ENCODE assay signal across 17 cellular contexts in the genomic region with DNA sequence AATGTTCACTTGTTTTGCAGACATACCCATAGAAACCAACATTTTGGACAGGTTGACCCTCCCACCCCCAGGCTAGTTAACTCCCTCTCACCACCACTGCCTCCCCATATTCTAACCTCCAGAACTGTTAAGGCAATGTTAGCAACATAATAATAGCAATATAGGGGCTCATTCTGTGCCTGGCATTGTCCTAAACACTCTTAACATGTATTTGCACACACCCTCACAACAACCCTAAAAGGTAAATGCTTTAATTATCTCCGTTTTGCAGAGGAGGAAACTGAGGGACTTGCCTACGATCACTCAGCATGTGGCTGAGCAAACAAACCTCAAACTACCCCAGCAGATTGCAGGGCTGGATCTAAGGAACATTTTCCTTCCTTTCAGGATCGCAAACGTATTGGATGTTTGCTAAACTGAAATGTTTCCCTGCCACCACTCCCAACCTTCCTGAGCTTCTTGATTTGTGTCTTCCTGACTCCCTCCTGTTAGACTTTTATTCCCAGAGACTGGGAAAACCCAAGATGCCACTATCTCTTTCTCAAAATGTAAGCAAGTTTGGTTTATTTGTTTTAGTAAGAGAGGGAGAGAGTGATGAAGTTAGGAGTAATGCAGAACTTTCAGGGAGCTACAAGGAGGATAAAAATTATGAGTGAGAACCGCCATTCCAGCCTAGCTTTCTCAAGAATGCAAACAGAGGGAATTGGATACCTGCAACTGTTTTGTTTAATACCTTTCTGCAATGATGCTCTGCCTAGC. TPM values are rescaled to one million over a fixed set of nuclear protein-coding genes. Genes with fewer than 3 reads are reported as not detected.
DNase-seq lines count a peak whose midpoint lies in the region; TF ChIP-seq lines count a peak whose summit lies in the region.
"Had no signal": no experiment of that assay in that cellular context is flagged by ENCODE, and none has a peak within 500 bp of the region (broad histone marks: within the 10 kb centered on the region; RNA-seq: fewer than 3 reads in every experiment).

No MANE protein-coding gene starts in this region.

- no peak overlapping the region for H3K9ac ChIP-seq in neural cell (ENCODE audit: low read length)
- H3K9ac ChIP-seq: BLaER1 had no signal

- peaks cover 18% of the 10 kb centered on the region for H3K36me3 Mint-ChIP-seq in activated naive CD8-positive, alpha-beta T cell treated with anti-CD3 and anti-CD28 coated beads for 36 hours

- DNase-seq in H7 (no peak), NCI-H1417 treated with DMSO at 0.1 percent for 48 hours (lab: John Stamatoyannopoulos, UW) (peak; percentile 62), dorsolateral prefrontal cortex (no peak), NCI-H1694 (lab: John Stamatoyannopoulos, UW) (no peak), mesenteric fat pad (ENCODE audit: low spot score) (no peak)
- no peak for DNase-seq in activated naive CD8-positive, alpha-beta T cell treated with anti-CD3 and anti-CD28 coated beads for 36 hours
- DNase-seq: activated CD4-positive, alpha-beta T cell treated with anti-CD3 and anti-CD28 coated beads, Interleukin-2, amount 10 ng/mL, durations not matched to agents 7 days and 5 days; hippocampal formation; NCI-H345; posterior cingulate gyrus; small intestine had no signal

- no peaks in the 10 kb centered on the region for H3K27me3 ChIP-seq in H7 (ENCODE audit: control insufficient read depth, insufficient read depth, low read length)
- H3K27me3 ChIP-seq in dorsolateral prefrontal cortex: no peaks in the 10 kb centered on the region
- no peaks in the 10 kb centered on the region for H3K27me3 ChIP-seq in neural cell (ENCODE audit: insufficient read depth, low read depth, low read length)
- H3K27me3 ChIP-seq: BLaER1, breast epithelium had no signal

- no peak for TF ChIP-seq EP300 in neural cell (conservative IDR thresholded peaks at IDR 0.05; ENCODE audit: poor library complexity, severe bottlenecking)

- peaks cover 2% of the 10 kb centered on the region for H3K36me3 ChIP-seq in H7 (replicated peaks; ENCODE audit: control insufficient read depth, insufficient read depth, low read length)
- H3K36me3 ChIP-seq in neural cell (ENCODE audit: insufficient read depth, low read length): no peaks in the 10 kb centered on the region
- H3K36me3 ChIP-seq: breast epithelium, thoracic aorta had no signal

- no peaks in the 10 kb centered on the region for H3F3A ChIP-seq in neural cell (ENCODE audit: insufficient read depth, low read length, poor library complexity, severe bottlenecking)

- H3K9me3 ChIP-seq in neural cell (ENCODE audit: low read length): no peaks in the 10 kb centered on the region
- H3K9me3 ChIP-seq: BLaER1, breast epithelium, thoracic aorta had no signal

- H3K27ac Mint-ChIP-seq in activated naive CD8-positive, alpha-beta T cell treated with anti-CD3 and anti-CD28 coated beads for 36 hours: no peak overlapping the region
- H3K27ac Mint-ChIP-seq: activated CD4-positive, alpha-beta T cell treated with anti-CD3 and anti-CD28 coated beads, Interleukin-2, amount 10 ng/mL, durations not matched to agents 7 days and 5 days; activated naive CD8-positive, alpha-beta T cell had no signal

- no peak overlapping the region for H2AFZ ChIP-seq in neural cell (ENCODE audit: low read depth, low read length)

- H3K27ac ChIP-seq in dorsolateral prefrontal cortex (peak overlapping the region in 9 of 59 donors; percentile 47 to 92 (median 87)), neural cell (ENCODE audit: low read length) (no peak overlapping the region)
- H3K27ac ChIP-seq: BLaER1, breast epithelium, thoracic aorta had no signal

- no peaks in the 10 kb centered on the region for H3K79me2 ChIP-seq in neural cell (replicated peaks; ENCODE audit: insufficient read depth, low read length)

- intact Hi-C loops in dorsolateral prefrontal cortex (cut with DNase I): no loop called here

- no peaks in the 10 kb centered on the region for H3K9me3 Mint-ChIP-seq in activated naive CD8-positive, alpha-beta T cell treated with anti-CD3 and anti-CD28 coated beads for 36 hours
- H3K9me3 Mint-ChIP-seq: activated CD4-positive, alpha-beta T cell treated with anti-CD3 and anti-CD28 coated beads, Interleukin-2, amount 10 ng/mL, durations not matched to agents 7 days and 5 days; IgD-negative memory B cell had no signal

- H3K4me1 Mint-ChIP-seq in activated naive CD8-positive, alpha-beta T cell treated with anti-CD3 and anti-CD28 coated beads for 36 hours: no peaks in the 10 kb centered on the region

- no peak overlapping the region for H3K4me3 Mint-ChIP-seq in activated naive CD8-positive, alpha-beta T cell treated with anti-CD3 and anti-CD28 coated beads for 36 hours
- H3K4me3 Mint-ChIP-seq: activated CD4-positive, alpha-beta T cell treated with anti-CD3 and anti-CD28 coated beads, Interleukin-2, amount 10 ng/mL, durations not matched to agents 7 days and 5 days; activated naive CD8-positive, alpha-beta T cell; IgD-negative memory B cell had no signal

- peak overlapping the region; percentile 6; the same call in 1 of the 2 replicates for H3K4me3 ChIP-seq in H7 (ENCODE audit: insufficient read depth, low read depth, low read length)
- peak overlapping the region; percentile 14 to 76 (median 63) for H3K4me3 ChIP-seq in dorsolateral prefrontal cortex
- H3K4me3 ChIP-seq in neural cell (ENCODE audit: low read length): peak overlapping the region; percentile 61
- H3K4me3 ChIP-seq: BLaER1, thoracic aorta had no signal

- TF ChIP-seq CTCF in dorsolateral prefrontal cortex (IDR thresholded peaks at IDR 0.05 in 54 of 56, conservative IDR thresholded peaks at IDR 0.05 in 2 of 56; ENCODE audit: low read depth in 1 of 56, partially characterized antibody in 56 of 56) (no peak), neural cell (IDR thresholded peaks at IDR 0.05; ENCODE audit: poor library complexity, severe bottlenecking) (no peak)

- no peaks in the 10 kb centered on the region for H4K20me1 ChIP-seq in neural cell (ENCODE audit: insufficient read depth)
- H4K20me1 ChIP-seq: BLaER1 had no signal

- TF ChIP-seq RAD21 in neural cell (conservative IDR thresholded peaks at IDR 0.05): no peak

- no peaks in the 10 kb centered on the region for H3K9me2 ChIP-seq in neural cell (ENCODE audit: insufficient read depth, low read length)

- H3K4me2 ChIP-seq in neural cell (ENCODE audit: low read length): no peak overlapping the region
- H3K4me2 ChIP-seq: BLaER1 had no signal

- H3K27me3 Mint-ChIP-seq in activated naive CD8-positive, alpha-beta T cell treated with anti-CD3 and anti-CD28 coated beads for 36 hours: peaks cover 12% of the 10 kb centered on the region
- H3K27me3 Mint-ChIP-seq: activated CD4-positive, alpha-beta T cell treated with anti-CD3 and anti-CD28 coated beads, Interleukin-2, amount 10 ng/mL, durations not matched to agents 7 days and 5 days; activated naive CD8-positive, alpha-beta T cell had no signal

TF ChIP-seq in neural cell, 6 proteins besides CTCF, POLR2A, EP300 and RAD21:
- no peak for TF ChIP-seq SMC3 (conservative IDR thresholded peaks at IDR 0.05; ENCODE audit: poor library complexity)
- TF ChIP-seq TAF1 (IDR thresholded peaks at IDR 0.05; ENCODE audit: low read depth): no peak
- TF ChIP-seq POLR2AphosphoS5 (IDR thresholded peaks at IDR 0.05): no peak
- TF ChIP-seq, protein P1, sequence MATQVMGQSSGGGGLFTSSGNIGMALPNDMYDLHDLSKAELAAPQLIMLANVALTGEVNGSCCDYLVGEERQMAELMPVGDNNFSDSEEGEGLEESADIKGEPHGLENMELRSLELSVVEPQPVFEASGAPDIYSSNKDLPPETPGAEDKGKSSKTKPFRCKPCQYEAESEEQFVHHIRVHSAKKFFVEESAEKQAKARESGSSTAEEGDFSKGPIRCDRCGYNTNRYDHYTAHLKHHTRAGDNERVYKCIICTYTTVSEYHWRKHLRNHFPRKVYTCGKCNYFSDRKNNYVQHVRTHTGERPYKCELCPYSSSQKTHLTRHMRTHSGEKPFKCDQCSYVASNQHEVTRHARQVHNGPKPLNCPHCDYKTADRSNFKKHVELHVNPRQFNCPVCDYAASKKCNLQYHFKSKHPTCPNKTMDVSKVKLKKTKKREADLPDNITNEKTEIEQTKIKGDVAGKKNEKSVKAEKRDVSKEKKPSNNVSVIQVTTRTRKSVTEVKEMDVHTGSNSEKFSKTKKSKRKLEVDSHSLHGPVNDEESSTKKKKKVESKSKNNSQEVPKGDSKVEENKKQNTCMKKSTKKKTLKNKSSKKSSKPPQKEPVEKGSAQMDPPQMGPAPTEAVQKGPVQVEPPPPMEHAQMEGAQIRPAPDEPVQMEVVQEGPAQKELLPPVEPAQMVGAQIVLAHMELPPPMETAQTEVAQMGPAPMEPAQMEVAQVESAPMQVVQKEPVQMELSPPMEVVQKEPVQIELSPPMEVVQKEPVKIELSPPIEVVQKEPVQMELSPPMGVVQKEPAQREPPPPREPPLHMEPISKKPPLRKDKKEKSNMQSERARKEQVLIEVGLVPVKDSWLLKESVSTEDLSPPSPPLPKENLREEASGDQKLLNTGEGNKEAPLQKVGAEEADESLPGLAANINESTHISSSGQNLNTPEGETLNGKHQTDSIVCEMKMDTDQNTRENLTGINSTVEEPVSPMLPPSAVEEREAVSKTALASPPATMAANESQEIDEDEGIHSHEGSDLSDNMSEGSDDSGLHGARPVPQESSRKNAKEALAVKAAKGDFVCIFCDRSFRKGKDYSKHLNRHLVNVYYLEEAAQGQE (IDR thresholded peaks at IDR 0.05; ENCODE audit: borderline replicate concordance): no peak
- TF ChIP-seq EZH2 (IDR thresholded peaks at IDR 0.05; ENCODE audit: borderline replicate concordance, insufficient read depth, low read length, poor library complexity, severe bottlenecking): no peak
- TF ChIP-seq MXI1 (conservative IDR thresholded peaks at IDR 0.05; ENCODE audit: poor library complexity, severe bottlenecking): no peak

RNA-seq across cellular contexts. Expression of gene SCG5, which starts 1.3 kb away (rescaled TPM):
- 6.0 and 21.2 TPM in 2 replicates for total RNA-seq in H7 (2014; rRNA removed; shearing (Covaris generic))
- total RNA-seq in dorsolateral prefrontal cortex (100 to 1,000 TPM in 119 of 120 experiments, 10 to 100 TPM in 1; 61.3 to 336 (median 242) TPM), mesenteric fat pad (5.3 TPM)
- polyA plus RNA-seq in neural cell: 112 and 116 TPM in 2 replicates
- 46.0 and 58.0 TPM in 2 replicates for polyA minus RNA-seq in neural cell
- total RNA-seq in activated naive CD8-positive, alpha-beta T cell treated with anti-CD3 and anti-CD28 coated beads for 36 hours: under 1 TPM; 0.58 to 0.60 TPM
- polyA plus RNA-seq: IgD-negative memory B cell had no signal

RNA-seq across cellular contexts. Expression of gene ARHGAP11A, which starts 27.5 kb away (rescaled TPM):
- 40.9 and 53.1 TPM in 2 replicates for total RNA-seq in H7 (2014; rRNA removed; shearing (Covaris generic))
- total RNA-seq in dorsolateral prefrontal cortex (1 to 10 TPM in 117 of 120 experiments, under 1 TPM in 3; 0.75 to 8.5 (median 2.6) TPM), mesenteric fat pad (2.0 TPM)
- polyA plus RNA-seq in neural cell: 0.20 and 0.50 TPM in 2 replicates
- polyA minus RNA-seq in neural cell: 1.6 and 2.7 TPM in 2 replicates
- 100 to 1,000 TPM; 134 to 140 TPM for total RNA-seq in activated naive CD8-positive, alpha-beta T cell treated with anti-CD3 and anti-CD28 coated beads for 36 hours

RNA-seq across cellular contexts. Expression of gene GOLGA8N, which starts 49.6 kb away (rescaled TPM):
- total RNA-seq in H7 (2014; rRNA removed; shearing (Covaris generic)): 0.80 and 0.81 TPM in 2 replicates
- total RNA-seq in dorsolateral prefrontal cortex: 10 to 100 TPM in 118 of 120 experiments, 1 to 10 TPM in 2; 9.7 to 34.0 (median 18.3) TPM
- 0.61 and 0.68 TPM in 2 replicates for polyA plus RNA-seq in neural cell
- 0.35 and 0.97 TPM in 2 replicates for polyA minus RNA-seq in neural cell
- 1 to 10 TPM; 3.0 to 4.0 TPM for total RNA-seq in activated naive CD8-positive, alpha-beta T cell treated with anti-CD3 and anti-CD28 coated beads for 36 hours
- 6.9 TPM for total RNA-seq in mesenteric fat pad

Comparison
In these comparisons a context has a peak if more than half of its experiments do, and no peak if none do; other contexts are left out.
1. H3K4me3 ChIP-seq: peak in every context shown above with its lines; median percentile 63 in dorsolateral prefrontal cortex; 61 in neural cell; 6 in H7.